In the genomic region with DNA sequence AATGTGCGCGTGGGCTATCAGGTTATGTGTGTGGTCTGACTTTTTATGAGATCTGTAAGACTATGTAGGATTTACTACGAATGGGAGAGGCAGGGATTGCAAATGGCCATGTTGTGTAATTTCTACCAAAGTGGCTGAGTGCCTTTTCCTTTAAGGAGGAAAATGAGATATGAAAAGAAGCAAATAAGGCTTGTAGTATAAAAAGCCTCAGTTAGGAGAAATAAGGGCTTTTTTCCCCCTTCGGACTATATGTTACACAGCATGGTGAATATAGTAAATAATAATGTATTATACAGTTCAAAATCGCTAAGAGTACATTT, we compare ENCODE assay signal across 8 cellular contexts. TPM values are rescaled to one million over a fixed set of nuclear protein-coding genes. Genes with fewer than 3 reads are reported as not detected.
DNase-seq lines count a peak whose midpoint lies in the region; FAIRE-seq and TF ChIP-seq lines count a peak whose summit lies in the region.

No MANE protein-coding gene starts in this region.

- TF ChIP-seq CTCF in kidney (IDR thresholded peaks at IDR 0.05; ENCODE audit: borderline replicate concordance, extremely low read depth, insufficient read depth): no peak

- H3K27me3 Mint-ChIP-seq in T-helper 1 cell treated with Interleukin-12 subunit alpha and Interleukin-12 subunit beta and Interleukin-4 antibody, amounts not matched to agents 30 μg/mL and 1 μg/mL, for 36 hours (ENCODE audit: low read depth): peaks cover 10% of the 10 kb centered on the region
- H3K27me3 Mint-ChIP-seq in activated naive CD8-positive, alpha-beta T cell treated with anti-CD3 and anti-CD28 coated beads for 36 hours: no peaks in the 10 kb centered on the region

- H3K9ac ChIP-seq in kidney (ENCODE audit: low read length in 2 of 2): peak overlapping the region; percentile 82 to 83

- peaks cover 6% of the 10 kb centered on the region for H3K36me3 Mint-ChIP-seq in T-helper 1 cell treated with Interleukin-12 subunit alpha and Interleukin-12 subunit beta and Interleukin-4 antibody, amounts not matched to agents 30 μg/mL and 1 μg/mL, for 36 hours (ENCODE audit: low read depth)
- H3K36me3 Mint-ChIP-seq in activated naive CD8-positive, alpha-beta T cell treated with anti-CD3 and anti-CD28 coated beads for 36 hours: peaks cover 16% of the 10 kb centered on the region

- no peaks in the 10 kb centered on the region for H3K36me3 ChIP-seq in kidney (ENCODE audit: control insufficient read depth in 1 of 2, insufficient read depth in 2 of 2, low read length in 2 of 2)

- peaks cover 9 to 12% of the 10 kb centered on the region in 2 donors for H3K4me1 ChIP-seq in kidney (ENCODE audit: control insufficient read depth in 1 of 2, insufficient read depth in 1 of 2, low read depth in 1 of 2, low read length in 2 of 2)

- no peak for FAIRE-seq in kidney (lab: Jason Lieb, UNC)

- H3K27ac Mint-ChIP-seq in T-helper 1 cell treated with Interleukin-12 subunit alpha and Interleukin-12 subunit beta and Interleukin-4 antibody, amounts not matched to agents 30 μg/mL and 1 μg/mL, for 36 hours: peak overlapping the region; percentile 80
- H3K27ac Mint-ChIP-seq in activated naive CD8-positive, alpha-beta T cell treated with anti-CD3 and anti-CD28 coated beads for 36 hours: peak overlapping the region; percentile 92

- H3K27ac ChIP-seq in kidney (ENCODE audit: low read depth in 2 of 2, low read length in 2 of 2) (peak overlapping the region; percentile 78 to 88), temporal lobe (ENCODE audit: low read depth, low read length) (peak overlapping the region; percentile 71)

- DNase-seq in T-helper 1 cell (no peak), kidney (no peak), NCI-H82 (lab: John Stamatoyannopoulos, UW) (no peak)
- no peak for DNase-seq in activated naive CD8-positive, alpha-beta T cell treated with anti-CD3 and anti-CD28 coated beads for 36 hours
- DNase-seq in effector CD8-positive, alpha-beta T cell (lab: John Stamatoyannopoulos, UW): no peak
- no peak for DNase-seq in activated CD4-positive, alpha-beta T cell treated with anti-CD3 and anti-CD28 coated beads, Interleukin-2, amount 50 U/mL, for 48 hours

- peaks cover 5% of the 10 kb centered on the region for H3K9me3 Mint-ChIP-seq in T-helper 1 cell treated with Interleukin-12 subunit alpha and Interleukin-12 subunit beta and Interleukin-4 antibody, amounts not matched to agents 30 μg/mL and 1 μg/mL, for 36 hours
- peaks cover 16% of the 10 kb centered on the region for H3K9me3 Mint-ChIP-seq in activated naive CD8-positive, alpha-beta T cell treated with anti-CD3 and anti-CD28 coated beads for 36 hours

- H3K9me3 ChIP-seq in kidney (ENCODE audit: control insufficient read depth in 1 of 2, low read length in 2 of 2): no peaks in the 10 kb centered on the region

- peaks cover 22% of the 10 kb centered on the region for H3K4me1 Mint-ChIP-seq in T-helper 1 cell treated with Interleukin-12 subunit alpha and Interleukin-12 subunit beta and Interleukin-4 antibody, amounts not matched to agents 30 μg/mL and 1 μg/mL, for 36 hours (ENCODE audit: low read depth)
- peaks cover 20% of the 10 kb centered on the region for H3K4me1 Mint-ChIP-seq in activated naive CD8-positive, alpha-beta T cell treated with anti-CD3 and anti-CD28 coated beads for 36 hours

- intact Hi-C loops in kidney (cut with DNase I): no loop called here

- peak overlapping the region; percentile 88 to 100 for H3K4me3 ChIP-seq in kidney (ENCODE audit: low read length in 2 of 2)

- peak overlapping the region; percentile 76 for H3K4me3 Mint-ChIP-seq in T-helper 1 cell treated with Interleukin-12 subunit alpha and Interleukin-12 subunit beta and Interleukin-4 antibody, amounts not matched to agents 30 μg/mL and 1 μg/mL, for 36 hours
- peak overlapping the region; percentile 93 for H3K4me3 Mint-ChIP-seq in activated naive CD8-positive, alpha-beta T cell treated with anti-CD3 and anti-CD28 coated beads for 36 hours

RNA-seq across cellular contexts. Expression of a gene that starts 0.4 kb away (rescaled TPM):
- 10 to 100 TPM; 12.7 to 14.2 TPM for total RNA-seq in activated naive CD8-positive, alpha-beta T cell treated with anti-CD3 and anti-CD28 coated beads for 36 hours
- total RNA-seq in kidney: 9.9 TPM
- 4.0 TPM for polyA plus RNA-seq in kidney (ENCODE audit: insufficient read depth, low read depth, low replicate concordance)
- 33.9 TPM for total RNA-seq in temporal lobe
